19 cellular contexts compared by ENCODE assay signal in the genomic region with DNA sequence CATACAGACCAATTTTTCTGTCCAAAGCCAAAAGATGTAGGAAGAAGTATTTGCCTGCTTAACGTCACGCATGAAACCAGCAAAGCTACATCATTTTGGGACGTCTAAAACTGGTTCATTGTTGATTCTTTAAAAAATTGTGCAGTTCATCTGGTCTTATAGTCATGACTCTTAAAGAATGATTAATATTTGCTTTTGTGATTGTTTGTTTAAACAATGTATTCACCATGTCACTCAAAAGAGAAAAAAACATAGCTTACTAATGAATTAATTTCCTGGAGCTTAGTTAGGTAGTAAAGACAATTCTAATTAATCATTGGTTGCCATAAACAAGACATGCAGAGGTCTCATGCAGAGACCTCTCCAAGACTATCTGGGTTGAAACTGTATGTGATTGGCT.
DNase-seq lines count a peak whose midpoint lies in the region; ATAC-seq and TF ChIP-seq lines count a peak whose summit lies in the region.
"Had no signal": no experiment of that assay in that cellular context is flagged by ENCODE, and none has a peak within 500 bp of the region (broad histone marks: within the 10 kb centered on the region; RNA-seq: fewer than 3 reads in every experiment).

No MANE protein-coding gene starts in this region.

- TF ChIP-seq CTCF in RWPE2 (IDR thresholded peaks at IDR 0.05; ENCODE audit: poor library complexity, severe bottlenecking) (no peak), epithelial cell of esophagus (IDR thresholded peaks at IDR 0.05; ENCODE audit: insufficient read depth, low read depth, low read length, missing control alignments) (no peak)

- no peaks in the 10 kb centered on the region for H3K36me3 ChIP-seq in RWPE2 (ENCODE audit: low read depth)
- H3K36me3 ChIP-seq: BLaER1, HAP-1 had no signal

- H3K27ac ChIP-seq in RWPE2 (ENCODE audit: poor library complexity, severe bottlenecking) = no peak overlapping the region
- H3K27ac ChIP-seq: 22Rv1, BLaER1, C4-2B had no signal

- no peaks in the 10 kb centered on the region for H3K9me3 ChIP-seq in RWPE2 (ENCODE audit: severe bottlenecking)
- H3K9me3 ChIP-seq: BLaER1, Caco-2, HAP-1 had no signal

- peaks cover 4% of the 10 kb centered on the region for H3K27me3 ChIP-seq in RWPE2 (ENCODE audit: insufficient read depth, poor library complexity, severe bottlenecking)
- H3K27me3 ChIP-seq: BLaER1 had no signal

- ATAC-seq in RWPE2 (ENCODE audit: low read depth) (0 out of 3 replicates have a peak, but pooled peaks have one; percentile 23), HG02642 (IDR thresholded peaks at IDR 0.05; ENCODE audit: poor library complexity, unreplicated experiment) (no peak)
- ATAC-seq: CD8-positive, alpha-beta T cell; GM23338 had no signal

- no peaks in the 10 kb centered on the region for H3K4me1 ChIP-seq in RWPE2 (ENCODE audit: insufficient read depth, poor library complexity, severe bottlenecking)
- H3K4me1 ChIP-seq: Caco-2 had no signal

- peak; percentile 34 for DNase-seq in NCI-H748 (lab: John Stamatoyannopoulos, UW; ENCODE audit: unreplicated experiment)
- DNase-seq in NCI-H748 treated with DMSO at 0.1 percent for 48 hours (lab: John Stamatoyannopoulos, UW) = no peak
- DNase-seq in HEK293T (ENCODE audit: extremely low spot score) = no peak
- DNase-seq in RWPE2 (ENCODE audit: low spot score) = no peak
- DNase-seq in epithelial cell of esophagus (ENCODE audit: low read depth) = peak; percentile 24
- no peak for DNase-seq in NCI-H2227 (lab: John Stamatoyannopoulos, UW; ENCODE audit: unreplicated experiment)
- DNase-seq in NCI-H526 (lab: John Stamatoyannopoulos, UW) = no peak
- DNase-seq: Caco-2; CD4-positive, CD25-positive, alpha-beta regulatory T cell; CD8-positive, alpha-beta T cell; DMS153; DMS79 treated with DMSO at 0.1 percent for 48 hours; GF-D8 had no signal

- POLR2A ChIA-PET in HEK293T (lab: Yijun Ruan, JAX) = no interaction called here

- H3K4me3 ChIP-seq in RWPE2 (ENCODE audit: severe bottlenecking) (no peak overlapping the region), epithelial cell of esophagus (ENCODE audit: low read length) (no peak overlapping the region)
- H3K4me3 ChIP-seq: BLaER1, GM23338, HAP-1 had no signal

- CTCF ChIA-PET in HEK293T (lab: Yijun Ruan, JAX) = interaction anchor here (1.9 kb wide), 1 partner anchor 8 kb away, joined by 4 read pairs; no protein-coding TSS in a partner anchor

TF ChIP-seq in HEK293T, 16 proteins besides CTCF, POLR2A, EP300 and RAD21:
- TF ChIP-seq CTBP1 (IDR thresholded peaks at IDR 0.05; ENCODE audit: borderline replicate concordance) = no peak
- TF ChIP-seq, protein P1, sequence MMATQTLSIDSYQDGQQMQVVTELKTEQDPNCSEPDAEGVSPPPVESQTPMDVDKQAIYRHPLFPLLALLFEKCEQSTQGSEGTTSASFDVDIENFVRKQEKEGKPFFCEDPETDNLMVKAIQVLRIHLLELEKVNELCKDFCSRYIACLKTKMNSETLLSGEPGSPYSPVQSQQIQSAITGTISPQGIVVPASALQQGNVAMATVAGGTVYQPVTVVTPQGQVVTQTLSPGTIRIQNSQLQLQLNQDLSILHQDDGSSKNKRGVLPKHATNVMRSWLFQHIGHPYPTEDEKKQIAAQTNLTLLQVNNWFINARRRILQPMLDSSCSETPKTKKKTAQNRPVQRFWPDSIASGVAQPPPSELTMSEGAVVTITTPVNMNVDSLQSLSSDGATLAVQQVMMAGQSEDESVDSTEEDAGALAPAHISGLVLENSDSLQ (IDR thresholded peaks at IDR 0.05) = peak; percentile 55; the same call in 1 of the 2 replicates
TF ChIP-seq in HEK293T: peak in this region for 1.

Comparison
In these comparisons a context has a peak if more than half of its experiments do, and no peak if none do; other contexts are left out.
1. DNase-seq: peak in NCI-H748 (single experiment) and epithelial cell of esophagus (single experiment); none in NCI-H748 treated with DMSO at 0.1 percent for 48 hours (single experiment), HEK293T (single experiment), RWPE2 (single experiment), NCI-H2227 (single experiment) and NCI-H526 (0 of 2).